Comparison of ENCODE assay signal across 2 cellular contexts in the genomic region with DNA sequence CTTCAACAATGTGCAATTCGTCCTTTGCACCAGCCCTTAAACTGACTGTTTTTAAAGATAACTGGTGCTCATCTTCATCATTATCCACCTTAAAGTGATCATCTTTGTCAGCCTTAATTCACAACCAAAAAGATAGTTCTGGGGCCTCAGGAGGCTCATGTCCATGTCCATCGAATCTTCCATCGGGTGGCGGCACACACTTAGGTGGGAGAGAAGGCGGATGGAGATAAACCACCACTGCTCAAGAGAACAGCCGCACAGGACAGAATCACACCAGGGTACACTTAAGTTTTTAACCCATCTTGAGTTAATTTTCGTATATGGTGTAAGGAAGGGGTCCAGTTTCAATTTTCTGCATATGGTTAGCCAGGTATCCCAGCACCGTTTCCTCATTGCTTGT.
TF ChIP-seq lines count a peak whose summit lies in the region.

No MANE protein-coding gene starts in this region.

TF ChIP-seq in HepG2, 621 proteins besides CTCF, POLR2A, EP300 and RAD21:
- TF ChIP-seq, protein P1, sequence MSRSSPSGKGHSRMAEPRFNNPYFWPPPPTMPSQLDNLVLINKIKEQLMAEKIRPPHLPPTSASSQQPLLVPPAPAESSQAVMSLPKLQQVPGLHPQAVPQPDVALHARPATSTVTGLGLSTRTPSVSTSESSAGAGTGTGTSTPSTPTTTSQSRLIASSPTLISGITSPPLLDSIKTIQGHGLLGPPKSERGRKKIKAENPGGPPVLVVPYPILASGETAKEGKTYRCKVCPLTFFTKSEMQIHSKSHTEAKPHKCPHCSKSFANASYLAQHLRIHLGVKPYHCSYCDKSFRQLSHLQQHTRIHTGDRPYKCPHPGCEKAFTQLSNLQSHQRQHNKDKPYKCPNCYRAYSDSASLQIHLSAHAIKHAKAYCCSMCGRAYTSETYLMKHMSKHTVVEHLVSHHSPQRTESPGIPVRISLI (CRISPR knock-in tag; IDR thresholded peaks at IDR 0.05; ENCODE audit: borderline replicate concordance), result no peak
- TF ChIP-seq NRL (CRISPR knock-in tag; IDR thresholded peaks at IDR 0.05; ENCODE audit: borderline replicate concordance) (no peak), ATM (IDR thresholded peaks at IDR 0.05; ENCODE audit: borderline replicate concordance) (no peak), STAG1 (CRISPR knock-in tag; IDR thresholded peaks at IDR 0.05) (peak; percentile 68)
- TF ChIP-seq, protein P2, sequence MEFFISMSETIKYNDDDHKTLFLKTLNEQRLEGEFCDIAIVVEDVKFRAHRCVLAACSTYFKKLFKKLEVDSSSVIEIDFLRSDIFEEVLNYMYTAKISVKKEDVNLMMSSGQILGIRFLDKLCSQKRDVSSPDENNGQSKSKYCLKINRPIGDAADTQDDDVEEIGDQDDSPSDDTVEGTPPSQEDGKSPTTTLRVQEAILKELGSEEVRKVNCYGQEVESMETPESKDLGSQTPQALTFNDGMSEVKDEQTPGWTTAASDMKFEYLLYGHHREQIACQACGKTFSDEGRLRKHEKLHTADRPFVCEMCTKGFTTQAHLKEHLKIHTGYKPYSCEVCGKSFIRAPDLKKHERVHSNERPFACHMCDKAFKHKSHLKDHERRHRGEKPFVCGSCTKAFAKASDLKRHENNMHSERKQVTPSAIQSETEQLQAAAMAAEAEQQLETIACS (CRISPR knock-in tag; IDR thresholded peaks at IDR 0.05), result no peak

TF ChIP-seq in K562, 482 proteins besides CTCF, POLR2A, EP300 and RAD21:
- TF ChIP-seq, protein P3, sequence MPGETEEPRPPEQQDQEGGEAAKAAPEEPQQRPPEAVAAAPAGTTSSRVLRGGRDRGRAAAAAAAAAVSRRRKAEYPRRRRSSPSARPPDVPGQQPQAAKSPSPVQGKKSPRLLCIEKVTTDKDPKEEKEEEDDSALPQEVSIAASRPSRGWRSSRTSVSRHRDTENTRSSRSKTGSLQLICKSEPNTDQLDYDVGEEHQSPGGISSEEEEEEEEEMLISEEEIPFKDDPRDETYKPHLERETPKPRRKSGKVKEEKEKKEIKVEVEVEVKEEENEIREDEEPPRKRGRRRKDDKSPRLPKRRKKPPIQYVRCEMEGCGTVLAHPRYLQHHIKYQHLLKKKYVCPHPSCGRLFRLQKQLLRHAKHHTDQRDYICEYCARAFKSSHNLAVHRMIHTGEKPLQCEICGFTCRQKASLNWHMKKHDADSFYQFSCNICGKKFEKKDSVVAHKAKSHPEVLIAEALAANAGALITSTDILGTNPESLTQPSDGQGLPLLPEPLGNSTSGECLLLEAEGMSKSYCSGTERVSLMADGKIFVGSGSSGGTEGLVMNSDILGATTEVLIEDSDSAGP (CRISPR knock-in tag; IDR thresholded peaks at IDR 0.05), result no peak
- TF ChIP-seq, protein P4, sequence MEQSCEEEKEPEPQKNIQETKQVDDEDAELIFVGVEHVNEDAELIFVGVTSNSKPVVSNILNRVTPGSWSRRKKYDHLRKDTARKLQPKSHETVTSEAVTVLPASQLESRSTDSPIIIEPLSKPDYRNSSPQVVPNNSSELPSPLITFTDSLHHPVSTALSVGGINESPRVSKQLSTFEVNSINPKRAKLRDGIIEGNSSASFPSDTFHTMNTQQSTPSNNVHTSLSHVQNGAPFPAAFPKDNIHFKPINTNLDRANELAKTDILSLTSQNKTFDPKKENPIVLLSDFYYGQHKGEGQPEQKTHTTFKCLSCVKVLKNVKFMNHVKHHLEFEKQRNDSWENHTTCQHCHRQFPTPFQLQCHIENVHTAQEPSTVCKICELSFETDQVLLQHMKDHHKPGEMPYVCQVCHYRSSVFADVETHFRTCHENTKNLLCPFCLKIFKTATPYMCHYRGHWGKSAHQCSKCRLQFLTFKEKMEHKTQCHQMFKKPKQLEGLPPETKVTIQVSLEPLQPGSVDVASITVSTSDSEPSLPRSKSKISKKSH (CRISPR knock-in tag; IDR thresholded peaks at IDR 0.05), result no peak
- TF ChIP-seq SRSF9 (IDR thresholded peaks at IDR 0.05; ENCODE audit: borderline replicate concordance, low read depth, low read length) (no peak), MYC (IDR thresholded peaks at IDR 0.05; ENCODE audit: low read depth, low read length) (no peak), MYC (CRISPR knock-in tag; IDR thresholded peaks at IDR 0.05; ENCODE audit: borderline replicate concordance, low read depth) (no peak), RFX1 (IDR thresholded peaks at IDR 0.05) (no peak), SREBF2 (CRISPR knock-in tag; IDR thresholded peaks at IDR 0.05) (no peak)
- TF ChIP-seq, protein P5, sequence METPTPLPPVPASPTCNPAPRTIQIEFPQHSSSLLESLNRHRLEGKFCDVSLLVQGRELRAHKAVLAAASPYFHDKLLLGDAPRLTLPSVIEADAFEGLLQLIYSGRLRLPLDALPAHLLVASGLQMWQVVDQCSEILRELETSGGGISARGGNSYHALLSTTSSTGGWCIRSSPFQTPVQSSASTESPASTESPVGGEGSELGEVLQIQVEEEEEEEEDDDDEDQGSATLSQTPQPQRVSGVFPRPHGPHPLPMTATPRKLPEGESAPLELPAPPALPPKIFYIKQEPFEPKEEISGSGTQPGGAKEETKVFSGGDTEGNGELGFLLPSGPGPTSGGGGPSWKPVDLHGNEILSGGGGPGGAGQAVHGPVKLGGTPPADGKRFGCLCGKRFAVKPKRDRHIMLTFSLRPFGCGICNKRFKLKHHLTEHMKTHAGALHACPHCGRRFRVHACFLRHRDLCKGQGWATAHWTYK (CRISPR knock-in tag; IDR thresholded peaks at IDR 0.05), result no peak
- TF ChIP-seq, protein P6, sequence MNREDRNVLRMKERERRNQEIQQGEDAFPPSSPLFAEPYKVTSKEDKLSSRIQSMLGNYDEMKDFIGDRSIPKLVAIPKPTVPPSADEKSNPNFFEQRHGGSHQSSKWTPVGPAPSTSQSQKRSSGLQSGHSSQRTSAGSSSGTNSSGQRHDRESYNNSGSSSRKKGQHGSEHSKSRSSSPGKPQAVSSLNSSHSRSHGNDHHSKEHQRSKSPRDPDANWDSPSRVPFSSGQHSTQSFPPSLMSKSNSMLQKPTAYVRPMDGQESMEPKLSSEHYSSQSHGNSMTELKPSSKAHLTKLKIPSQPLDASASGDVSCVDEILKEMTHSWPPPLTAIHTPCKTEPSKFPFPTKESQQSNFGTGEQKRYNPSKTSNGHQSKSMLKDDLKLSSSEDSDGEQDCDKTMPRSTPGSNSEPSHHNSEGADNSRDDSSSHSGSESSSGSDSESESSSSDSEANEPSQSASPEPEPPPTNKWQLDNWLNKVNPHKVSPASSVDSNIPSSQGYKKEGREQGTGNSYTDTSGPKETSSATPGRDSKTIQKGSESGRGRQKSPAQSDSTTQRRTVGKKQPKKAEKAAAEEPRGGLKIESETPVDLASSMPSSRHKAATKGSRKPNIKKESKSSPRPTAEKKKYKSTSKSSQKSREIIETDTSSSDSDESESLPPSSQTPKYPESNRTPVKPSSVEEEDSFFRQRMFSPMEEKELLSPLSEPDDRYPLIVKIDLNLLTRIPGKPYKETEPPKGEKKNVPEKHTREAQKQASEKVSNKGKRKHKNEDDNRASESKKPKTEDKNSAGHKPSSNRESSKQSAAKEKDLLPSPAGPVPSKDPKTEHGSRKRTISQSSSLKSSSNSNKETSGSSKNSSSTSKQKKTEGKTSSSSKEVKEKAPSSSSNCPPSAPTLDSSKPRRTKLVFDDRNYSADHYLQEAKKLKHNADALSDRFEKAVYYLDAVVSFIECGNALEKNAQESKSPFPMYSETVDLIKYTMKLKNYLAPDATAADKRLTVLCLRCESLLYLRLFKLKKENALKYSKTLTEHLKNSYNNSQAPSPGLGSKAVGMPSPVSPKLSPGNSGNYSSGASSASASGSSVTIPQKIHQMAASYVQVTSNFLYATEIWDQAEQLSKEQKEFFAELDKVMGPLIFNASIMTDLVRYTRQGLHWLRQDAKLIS (CRISPR knock-in tag; IDR thresholded peaks at IDR 0.05), result no peak
- TF ChIP-seq, protein P7, sequence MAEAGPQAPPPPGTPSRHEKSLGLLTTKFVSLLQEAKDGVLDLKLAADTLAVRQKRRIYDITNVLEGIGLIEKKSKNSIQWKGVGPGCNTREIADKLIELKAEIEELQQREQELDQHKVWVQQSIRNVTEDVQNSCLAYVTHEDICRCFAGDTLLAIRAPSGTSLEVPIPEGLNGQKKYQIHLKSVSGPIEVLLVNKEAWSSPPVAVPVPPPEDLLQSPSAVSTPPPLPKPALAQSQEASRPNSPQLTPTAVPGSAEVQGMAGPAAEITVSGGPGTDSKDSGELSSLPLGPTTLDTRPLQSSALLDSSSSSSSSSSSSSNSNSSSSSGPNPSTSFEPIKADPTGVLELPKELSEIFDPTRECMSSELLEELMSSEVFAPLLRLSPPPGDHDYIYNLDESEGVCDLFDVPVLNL (CRISPR knock-in tag; IDR thresholded peaks at IDR 0.05; ENCODE audit: low read depth), result no peak
TF ChIP-seq in K562: peak in this region for 0.
